Comparison of ENCODE assay signal across 8 cellular contexts in genomic region chr13:103883152-103883551, GRCh38.
A peak's percentile ranks its signal among the peaks of the same experiment; 100 is the strongest.
DNase-seq lines count a peak whose midpoint lies in the region; ATAC-seq and TF ChIP-seq lines count a peak whose summit lies in the region.

No MANE protein-coding gene starts in this region.

- TF ChIP-seq EP300 in gastroesophageal sphincter (IDR thresholded peaks at IDR 0.05), result no peak

- no peak overlapping the region for H2AFZ ChIP-seq in MM.1S (ENCODE audit: low read length)

- H3K79me2 ChIP-seq in MM.1S (ENCODE audit: low read length), result no peaks in the 10 kb centered on the region

- WGBS in gastroesophageal sphincter (ENCODE audit: low coverage in 1 of 2), 2 donors, result 0 to 4% methylated on average over 5 to 8 of the region's 8 CpGs

- TF ChIP-seq CTCF in gastroesophageal sphincter (IDR thresholded peaks at IDR 0.05), result peak in 2 of 4 experiments; percentile 20 to 53
- TF ChIP-seq CTCF in MM.1S (IDR thresholded peaks at IDR 0.05; ENCODE audit: low read length), result no peak

- H3K27ac ChIP-seq in gastroesophageal sphincter, result no peak overlapping the region
- no peak overlapping the region for H3K27ac ChIP-seq in MM.1S (ENCODE audit: low read length)

- no peaks in the 10 kb centered on the region for H3K9me2 ChIP-seq in MM.1S (replicated peaks; ENCODE audit: insufficient read depth, low read length)

- peaks cover 0 to 5% (median 0%) of the 10 kb centered on the region in 3 donors for H3K4me1 ChIP-seq in gastroesophageal sphincter
- no peaks in the 10 kb centered on the region for H3K4me1 ChIP-seq in MM.1S (ENCODE audit: low read length)

- DNase-seq in DMS114 treated with DMSO at 0.1 percent for 48 hours (lab: John Stamatoyannopoulos, UW; ENCODE audit: unreplicated experiment) (peak; percentile 75), NCI-H1092 (lab: John Stamatoyannopoulos, UW) (peak; percentile 80), SW480 (ENCODE audit: low spot score) (peak; percentile 84), non-pigmented ciliary epithelial cell (ENCODE audit: low read depth) (peak; percentile 98), MM.1S (no peak), NOMO-1 treated with DMSO at 0.1 percent for 48 hours (lab: John Stamatoyannopoulos, UW; ENCODE audit: unreplicated experiment) (no peak)

- H3K36me3 ChIP-seq in gastroesophageal sphincter, result no peaks in the 10 kb centered on the region
- H3K36me3 ChIP-seq in MM.1S (replicated peaks; ENCODE audit: insufficient read depth, low read length), result no peaks in the 10 kb centered on the region

- no peak overlapping the region for H3K4me3 ChIP-seq in gastroesophageal sphincter
- no peak overlapping the region for H3K4me3 ChIP-seq in MM.1S (ENCODE audit: low read length)

- H3K9ac ChIP-seq in MM.1S (ENCODE audit: low read length), result no peak overlapping the region

- no peak for TF ChIP-seq POLR2A in gastroesophageal sphincter (IDR thresholded peaks at IDR 0.05)

- H3K9me3 ChIP-seq in gastroesophageal sphincter, result no peaks in the 10 kb centered on the region
- H3K9me3 ChIP-seq in MM.1S (replicated peaks; ENCODE audit: insufficient read depth, low read length), result no peaks in the 10 kb centered on the region

- no peak overlapping the region for H3K4me2 ChIP-seq in MM.1S (ENCODE audit: low read depth, low read length)

- H4K20me1 ChIP-seq in MM.1S (ENCODE audit: insufficient read depth, low read length), result no peaks in the 10 kb centered on the region

- H3K27me3 ChIP-seq in gastroesophageal sphincter (no peaks in the 10 kb centered on the region), MM.1S (replicated peaks; ENCODE audit: insufficient read depth, low read length) (no peaks in the 10 kb centered on the region)

- no peaks in the 10 kb centered on the region for H3F3A ChIP-seq in MM.1S (ENCODE audit: insufficient read depth, low read length)

- ATAC-seq in gastroesophageal sphincter (peak; percentile 66), HG03565 (IDR thresholded peaks at IDR 0.05; ENCODE audit: unreplicated experiment) (no peak)

Comparison
In these comparisons a context has a peak if more than half of its experiments do, and no peak if none do; other contexts are left out.
1. DNase-seq: peak in DMS114 treated with DMSO at 0.1 percent for 48 hours (single experiment), NCI-H1092 (single experiment), SW480 (single experiment) and non-pigmented ciliary epithelial cell (single experiment); none in MM.1S (single experiment) and NOMO-1 treated with DMSO at 0.1 percent for 48 hours (single experiment).